ENCODE assay signal across 8 cellular contexts in genomic region chr3:78659386-78659987, GRCh38.
A peak's percentile ranks its signal among the peaks of the same experiment; 100 is the strongest.
DNase-seq lines count a peak whose midpoint lies in the region; ATAC-seq and TF ChIP-seq lines count a peak whose summit lies in the region.

No MANE protein-coding gene starts in this region.

- no peak overlapping the region for H3K27ac ChIP-seq in thyroid gland

- no peaks in the 10 kb centered on the region for H3K9me3 ChIP-seq in thyroid gland

- H3K9me3 Mint-ChIP-seq in activated CD4-positive, alpha-beta T cell treated with anti-CD3 and anti-CD28 coated beads for 36 hours (ENCODE audit: low read depth), result no peaks in the 10 kb centered on the region
- no peaks in the 10 kb centered on the region for H3K9me3 Mint-ChIP-seq in activated CD4-positive, alpha-beta memory T cell treated with anti-CD3 and anti-CD28 coated beads, Interleukin-2, amount 10 ng/mL, durations not matched to agents 7 days and 5 days

- no peaks in the 10 kb centered on the region for H3K36me3 Mint-ChIP-seq in activated CD4-positive, alpha-beta T cell treated with anti-CD3 and anti-CD28 coated beads for 36 hours (ENCODE audit: low read depth)
- H3K36me3 Mint-ChIP-seq in activated CD4-positive, alpha-beta memory T cell treated with anti-CD3 and anti-CD28 coated beads, Interleukin-2, amount 10 ng/mL, durations not matched to agents 7 days and 5 days (ENCODE audit: low read depth), result no peaks in the 10 kb centered on the region

- intact Hi-C loops in activated CD4-positive, alpha-beta T cell treated with anti-CD3 and anti-CD28 coated beads for 36 hours (cut with DNase I, micrococcal nuclease), result loop anchor here (2.0 kb wide), 2 partner anchors 373 to 701 kb away; no protein-coding TSS in a partner anchor
- intact Hi-C loops in thyroid gland (cut with DNase I), result no loop called here

- TF ChIP-seq POLR2A in thyroid gland (IDR thresholded peaks at IDR 0.05), result no peak

- no peaks in the 10 kb centered on the region for H3K27me3 Mint-ChIP-seq in activated CD4-positive, alpha-beta T cell treated with anti-CD3 and anti-CD28 coated beads for 36 hours
- H3K27me3 Mint-ChIP-seq in activated CD4-positive, alpha-beta memory T cell treated with anti-CD3 and anti-CD28 coated beads, Interleukin-2, amount 10 ng/mL, durations not matched to agents 7 days and 5 days, result no peaks in the 10 kb centered on the region

- no peaks in the 10 kb centered on the region for H3K27me3 ChIP-seq in thyroid gland

- POLR2A ChIA-PET in activated CD4-positive, alpha-beta T cell treated with anti-CD3 and anti-CD28 coated beads for 36 hours (lab: Charles Lee), result no interaction called here
- POLR2A ChIA-PET in activated CD4-positive, alpha-beta memory T cell treated with anti-CD3 and anti-CD28 coated beads, Interleukin-2, amount 10 ng/mL, durations not matched to agents 7 days and 5 days (lab: Charles Lee), result no interaction called here

- DNase-seq in activated CD4-positive, alpha-beta T cell treated with anti-CD3 and anti-CD28 coated beads for 36 hours, result peak; percentile 42
- no peak for DNase-seq in activated CD4-positive, alpha-beta T cell treated with anti-CD3 and anti-CD28 coated beads, Interleukin-2, amount 50 U/mL, for 1 hour
- DNase-seq in HT1080 (ENCODE audit: low read depth), result peak; percentile 32
- peak; percentile 18 for DNase-seq in activated CD4-positive, alpha-beta memory T cell treated with anti-CD3 and anti-CD28 coated beads, Interleukin-2, amount 10 ng/mL, durations not matched to agents 7 days and 5 days
- DNase-seq in iris pigment epithelial cell (ENCODE audit: low read depth), result peak; percentile 43
- peak; percentile 12 to 35 for DNase-seq in thyroid gland
- DNase-seq in activated CD4-positive, CD25-positive, alpha-beta regulatory T cell (lab: John Stamatoyannopoulos, UW), result no peak

- WGBS in thyroid gland, 2 donors, result 51 to 53% methylated on average over 6 of the region's 6 CpGs

- H3K4me3 ChIP-seq in thyroid gland (replicated peaks in 1 of 3), result no peak overlapping the region

- no peak for ATAC-seq in activated CD4-positive, alpha-beta T cell treated with anti-CD3 and anti-CD28 coated beads for 36 hours
- no peak for ATAC-seq in HG03097 (IDR thresholded peaks at IDR 0.05; ENCODE audit: low FRiP score, unreplicated experiment)

- H3K4me3 Mint-ChIP-seq in activated CD4-positive, alpha-beta T cell treated with anti-CD3 and anti-CD28 coated beads for 36 hours, result no peak overlapping the region
- no peak overlapping the region for H3K4me3 Mint-ChIP-seq in activated CD4-positive, alpha-beta memory T cell treated with anti-CD3 and anti-CD28 coated beads, Interleukin-2, amount 10 ng/mL, durations not matched to agents 7 days and 5 days

- no peak overlapping the region for H3K27ac Mint-ChIP-seq in activated CD4-positive, alpha-beta T cell treated with anti-CD3 and anti-CD28 coated beads for 36 hours
- H3K27ac Mint-ChIP-seq in activated CD4-positive, alpha-beta memory T cell treated with anti-CD3 and anti-CD28 coated beads, Interleukin-2, amount 10 ng/mL, durations not matched to agents 7 days and 5 days, result no peak overlapping the region

- CTCF ChIA-PET in activated CD4-positive, alpha-beta T cell treated with anti-CD3 and anti-CD28 coated beads for 36 hours (lab: Charles Lee), result interaction anchor here (1.2 to 2.3 kb wide), 4 partner anchors 12 to 372 kb away, joined by 4 to 15 read pairs (median 4); no protein-coding TSS in a partner anchor
- CTCF ChIA-PET in activated CD4-positive, alpha-beta memory T cell treated with anti-CD3 and anti-CD28 coated beads, Interleukin-2, amount 10 ng/mL, durations not matched to agents 7 days and 5 days (lab: Charles Lee), result interaction anchor here (1.1 kb wide), 1 partner anchor 373 kb away, joined by 4 read pairs; no protein-coding TSS in a partner anchor

- peak; percentile 23 to 70 (median 56) for TF ChIP-seq CTCF in thyroid gland (IDR thresholded peaks at IDR 0.05)

- H3K4me1 ChIP-seq in thyroid gland, result no peaks in the 10 kb centered on the region

- no peaks in the 10 kb centered on the region for H3K4me1 Mint-ChIP-seq in activated CD4-positive, alpha-beta T cell treated with anti-CD3 and anti-CD28 coated beads for 36 hours
- H3K4me1 Mint-ChIP-seq in activated CD4-positive, alpha-beta memory T cell treated with anti-CD3 and anti-CD28 coated beads, Interleukin-2, amount 10 ng/mL, durations not matched to agents 7 days and 5 days, result no peaks in the 10 kb centered on the region

- H3K36me3 ChIP-seq in thyroid gland, result no peaks in the 10 kb centered on the region

Comparison
In these comparisons a context has a peak if more than half of its experiments do, and no peak if none do; other contexts are left out.
1. DNase-seq: peak in activated CD4-positive, alpha-beta T cell treated with anti-CD3 and anti-CD28 coated beads for 36 hours (single experiment), HT1080 (single experiment), activated CD4-positive, alpha-beta memory T cell treated with anti-CD3 and anti-CD28 coated beads, Interleukin-2, amount 10 ng/mL, durations not matched to agents 7 days and 5 days (single experiment), iris pigment epithelial cell (single experiment) and thyroid gland (2 of 2); none in activated CD4-positive, alpha-beta T cell treated with anti-CD3 and anti-CD28 coated beads, Interleukin-2, amount 50 U/mL, for 1 hour (single experiment) and activated CD4-positive, CD25-positive, alpha-beta regulatory T cell (0 of 4).